1 cellular context compared by ENCODE assay signal in the genomic region with DNA sequence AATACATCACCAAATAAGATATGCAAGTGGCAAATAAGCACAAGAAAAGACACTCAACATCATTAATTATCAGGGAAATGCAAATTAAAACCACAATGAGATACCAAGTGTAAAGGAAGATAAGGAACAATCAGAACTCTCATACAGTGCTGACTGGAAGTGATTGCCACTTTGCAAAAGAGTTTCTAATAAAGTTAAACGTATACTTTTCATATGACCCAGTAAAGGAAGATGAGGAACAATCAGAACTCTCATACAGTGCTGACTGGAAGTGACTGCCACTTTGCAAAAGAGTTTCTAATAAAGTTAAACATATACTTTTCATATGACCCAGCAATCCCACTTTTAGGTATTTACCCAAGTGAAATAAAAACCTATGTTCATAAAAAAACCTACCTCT.
TF ChIP-seq lines count a peak whose summit lies in the region.

No MANE protein-coding gene starts in this region.

TF ChIP-seq in K562, 482 proteins besides CTCF, POLR2A, EP300 and RAD21:
- TF ChIP-seq, protein P1, sequence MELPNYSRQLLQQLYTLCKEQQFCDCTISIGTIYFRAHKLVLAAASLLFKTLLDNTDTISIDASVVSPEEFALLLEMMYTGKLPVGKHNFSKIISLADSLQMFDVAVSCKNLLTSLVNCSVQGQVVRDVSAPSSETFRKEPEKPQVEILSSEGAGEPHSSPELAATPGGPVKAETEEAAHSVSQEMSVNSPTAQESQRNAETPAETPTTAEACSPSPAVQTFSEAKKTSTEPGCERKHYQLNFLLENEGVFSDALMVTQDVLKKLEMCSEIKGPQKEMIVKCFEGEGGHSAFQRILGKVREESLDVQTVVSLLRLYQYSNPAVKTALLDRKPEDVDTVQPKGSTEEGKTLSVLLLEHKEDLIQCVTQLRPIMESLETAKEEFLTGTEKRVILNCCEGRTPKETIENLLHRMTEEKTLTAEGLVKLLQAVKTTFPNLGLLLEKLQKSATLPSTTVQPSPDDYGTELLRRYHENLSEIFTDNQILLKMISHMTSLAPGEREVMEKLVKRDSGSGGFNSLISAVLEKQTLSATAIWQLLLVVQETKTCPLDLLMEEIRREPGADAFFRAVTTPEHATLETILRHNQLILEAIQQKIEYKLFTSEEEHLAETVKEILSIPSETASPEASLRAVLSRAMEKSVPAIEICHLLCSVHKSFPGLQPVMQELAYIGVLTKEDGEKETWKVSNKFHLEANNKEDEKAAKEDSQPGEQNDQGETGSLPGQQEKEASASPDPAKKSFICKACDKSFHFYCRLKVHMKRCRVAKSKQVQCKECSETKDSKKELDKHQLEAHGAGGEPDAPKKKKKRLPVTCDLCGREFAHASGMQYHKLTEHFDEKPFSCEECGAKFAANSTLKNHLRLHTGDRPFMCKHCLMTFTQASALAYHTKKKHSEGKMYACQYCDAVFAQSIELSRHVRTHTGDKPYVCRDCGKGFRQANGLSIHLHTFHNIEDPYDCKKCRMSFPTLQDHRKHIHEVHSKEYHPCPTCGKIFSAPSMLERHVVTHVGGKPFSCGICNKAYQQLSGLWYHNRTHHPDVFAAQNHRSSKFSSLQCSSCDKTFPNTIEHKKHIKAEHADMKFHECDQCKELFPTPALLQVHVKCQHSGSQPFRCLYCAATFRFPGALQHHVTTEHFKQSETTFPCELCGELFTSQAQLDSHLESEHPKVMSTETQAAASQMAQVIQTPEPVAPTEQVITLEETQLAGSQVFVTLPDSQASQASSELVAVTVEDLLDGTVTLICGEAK (IDR thresholded peaks at IDR 0.05), result peak; percentile 88
- TF ChIP-seq, protein P1 (CRISPR knock-in tag; IDR thresholded peaks at IDR 0.05), result no peak
- TF ChIP-seq RCOR1 (IDR thresholded peaks at IDR 0.05; ENCODE audit: borderline replicate concordance in 1 of 2, low read depth in 2 of 2, low read length in 2 of 2), result peak in 1 of 2 experiments; percentile 60; a peak in 1 of 4 replicates
- no peak for TF ChIP-seq ZNF124 (CRISPR knock-in tag; IDR thresholded peaks at IDR 0.05)
- 0 out of 2 replicates have a peak, but pooled peaks have one; percentile 22 for TF ChIP-seq CBFA2T2 (conservative IDR thresholded peaks at IDR 0.05)
- peak; percentile 52 to 61; a peak in 1 of 4 replicates for TF ChIP-seq KDM1A (IDR thresholded peaks at IDR 0.05)
- no peak for TF ChIP-seq ZNF121 (CRISPR knock-in tag; conservative IDR thresholded peaks at IDR 0.05)
- TF ChIP-seq CBFA2T3 (IDR thresholded peaks at IDR 0.05), result peak; percentile 46; the same call in 1 of the 2 replicates
- TF ChIP-seq, protein P2, sequence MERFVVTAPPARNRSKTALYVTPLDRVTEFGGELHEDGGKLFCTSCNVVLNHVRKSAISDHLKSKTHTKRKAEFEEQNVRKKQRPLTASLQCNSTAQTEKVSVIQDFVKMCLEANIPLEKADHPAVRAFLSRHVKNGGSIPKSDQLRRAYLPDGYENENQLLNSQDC (CRISPR knock-in tag; IDR thresholded peaks at IDR 0.05), result no peak
- TF ChIP-seq, protein P3, sequence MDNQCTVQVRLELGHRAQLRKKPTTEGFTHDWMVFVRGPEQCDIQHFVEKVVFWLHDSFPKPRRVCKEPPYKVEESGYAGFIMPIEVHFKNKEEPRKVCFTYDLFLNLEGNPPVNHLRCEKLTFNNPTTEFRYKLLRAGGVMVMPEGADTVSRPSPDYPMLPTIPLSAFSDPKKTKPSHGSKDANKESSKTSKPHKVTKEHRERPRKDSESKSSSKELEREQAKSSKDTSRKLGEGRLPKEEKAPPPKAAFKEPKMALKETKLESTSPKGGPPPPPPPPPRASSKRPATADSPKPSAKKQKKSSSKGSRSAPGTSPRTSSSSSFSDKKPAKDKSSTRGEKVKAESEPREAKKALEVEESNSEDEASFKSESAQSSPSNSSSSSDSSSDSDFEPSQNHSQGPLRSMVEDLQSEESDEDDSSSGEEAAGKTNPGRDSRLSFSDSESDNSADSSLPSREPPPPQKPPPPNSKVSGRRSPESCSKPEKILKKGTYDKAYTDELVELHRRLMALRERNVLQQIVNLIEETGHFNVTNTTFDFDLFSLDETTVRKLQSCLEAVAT (IDR thresholded peaks at IDR 0.05), result no peak
- no peak for TF ChIP-seq BMI1 (IDR thresholded peaks at IDR 0.05; ENCODE audit: low read length)
- TF ChIP-seq SOX6 (IDR thresholded peaks at IDR 0.05), result 0 out of 2 replicates have a peak, but pooled peaks have one; percentile 13
- 0 out of 2 replicates have a peak, but pooled peaks have one; percentile 24 for TF ChIP-seq ARID1B (IDR thresholded peaks at IDR 0.05)
